In genomic region chr7:116337013-116337412, GRCh38 we compare ENCODE assay signal across 2 cellular contexts.
A peak's percentile ranks its signal among the peaks of the same experiment; 100 is the strongest.
TF ChIP-seq lines count a peak whose summit lies in the region.

No MANE protein-coding gene starts in this region.

TF ChIP-seq in IMR-90, 13 proteins besides CTCF, POLR2A, EP300 and RAD21:
- TF ChIP-seq MAFK (IDR thresholded peaks at IDR 0.05; ENCODE audit: low read depth, low read length): no peak
- no peak for TF ChIP-seq SMC3 (IDR thresholded peaks at IDR 0.05; ENCODE audit: low read depth, low read length)
- TF ChIP-seq USF2 (IDR thresholded peaks at IDR 0.05; ENCODE audit: low read depth, low read length): no peak
- no peak for TF ChIP-seq NFE2L2 (IDR thresholded peaks at IDR 0.05; ENCODE audit: low read depth, low read length)
- no peak for TF ChIP-seq MAZ (IDR thresholded peaks at IDR 0.05; ENCODE audit: borderline replicate concordance, low read depth, low read length)
TF ChIP-seq in IMR-90: peak in this region for 0.

TF ChIP-seq in K562, 482 proteins besides CTCF, POLR2A, EP300 and RAD21:
- TF ChIP-seq SMARCB1 (IDR thresholded peaks at IDR 0.05; ENCODE audit: insufficient read length, low read depth): no peak
- TF ChIP-seq PRPF4 (IDR thresholded peaks at IDR 0.05; ENCODE audit: insufficient read depth, low read depth, low read length, poor library complexity, severe bottlenecking): no peak
- no peak for TF ChIP-seq CCNT2 (IDR thresholded peaks at IDR 0.05; ENCODE audit: borderline replicate concordance, extremely low read depth, insufficient read length, low read depth, low read length)
- 0 out of 2 replicates have a peak, but pooled peaks have one; percentile 8 for TF ChIP-seq CLOCK (CRISPR knock-in tag; IDR thresholded peaks at IDR 0.05; ENCODE audit: borderline replicate concordance)
- TF ChIP-seq GATA2 (CRISPR knock-in tag; IDR thresholded peaks at IDR 0.05): no peak
- TF ChIP-seq NCOA2 (IDR thresholded peaks at IDR 0.05; ENCODE audit: partially characterized antibody in 2 of 2): no peak
- no peak for TF ChIP-seq PRDM10 (IDR thresholded peaks at IDR 0.05; ENCODE audit: partially characterized antibody)
- no peak for TF ChIP-seq FOXK2 (conservative IDR thresholded peaks at IDR 0.05 in 1 of 2, IDR thresholded peaks at IDR 0.05 in 1 of 2; ENCODE audit: low read depth in 2 of 2)
